ENCODE assay signal across 18 cellular contexts in genomic region chr1:109265016-109265415, GRCh38. TPM values are rescaled to one million over a fixed set of nuclear protein-coding genes. Genes with fewer than 3 reads are reported as not detected.
A peak's percentile ranks its signal among the peaks of the same experiment; 100 is the strongest.
DNase-seq lines count a peak whose midpoint lies in the region; ATAC-seq and TF ChIP-seq lines count a peak whose summit lies in the region.
"Had no signal": no experiment of that assay in that cellular context is flagged by ENCODE, and none has a peak within 500 bp of the region (broad histone marks: within the 10 kb centered on the region; RNA-seq: fewer than 3 reads in every experiment).

No MANE protein-coding gene starts in this region.

- peaks cover 3% of the 10 kb centered on the region for H3K4me1 ChIP-seq in smooth muscle cell (ENCODE audit: low read depth)
- H3K4me1 ChIP-seq in aorta (ENCODE audit: control insufficient read depth in 1 of 2, insufficient read depth in 2 of 2, low read length in 2 of 2): no peaks in the 10 kb centered on the region

- intact Hi-C loops in aorta (cut with DNase I): no loop called here

- no peaks in the 10 kb centered on the region for H3F3A ChIP-seq in smooth muscle cell (ENCODE audit: low read depth)

- DNase-seq in GM06990 (ENCODE audit: extremely low read depth, insufficient read length): peak; percentile 13
- DNase-seq in substantia nigra (lab: John Stamatoyannopoulos, UW): no peak
- no peak for DNase-seq in smooth muscle cell (lab: John Stamatoyannopoulos, UW; ENCODE audit: unreplicated experiment)
- DNase-seq in aorta: no peak
- DNase-seq: ACHN; Calu3; CD4-positive, CD25-positive, alpha-beta regulatory T cell; DMS79 treated with DMSO at 0.1 percent for 48 hours; EL; HCEC 1CT; HFFc6 had no signal

- H3K4me2 ChIP-seq in smooth muscle cell: no peak overlapping the region
- H3K4me2 ChIP-seq: BLaER1 treated with 17β-estradiol and CSF1 and Interleukin-3, amounts not matched to agents 10 nM and 100 nM had no signal

- H3K27ac ChIP-seq in angular gyrus (ENCODE audit: low read depth, low read length) (peak overlapping the region; percentile 95), layer of hippocampus (ENCODE audit: low read depth, low read length) (peak overlapping the region; percentile 96), substantia nigra (ENCODE audit: low read depth, low read length, poor library complexity, severe bottlenecking) (peak overlapping the region; percentile 98), smooth muscle cell (ENCODE audit: low read depth) (no peak overlapping the region), aorta (ENCODE audit: low read depth in 1 of 2, low read length in 2 of 2) (no peak overlapping the region)
- H3K27ac ChIP-seq: BLaER1 treated with 17β-estradiol and CSF1 and Interleukin-3, amounts not matched to agents 10 nM and 100 nM had no signal

- TF ChIP-seq CTCF in GM06990 (IDR thresholded peaks at IDR 0.05; ENCODE audit: insufficient read depth, low read length, poor library complexity, severe bottlenecking): no peak
- TF ChIP-seq CTCF in smooth muscle cell (IDR thresholded peaks at IDR 0.05; ENCODE audit: borderline replicate concordance, insufficient read depth, poor library complexity, severe bottlenecking): no peak

- H4K20me1 ChIP-seq in smooth muscle cell (ENCODE audit: low read depth): no peaks in the 10 kb centered on the region

- H3K9ac ChIP-seq in smooth muscle cell (ENCODE audit: low read depth): no peak overlapping the region
- H3K9ac ChIP-seq: BLaER1 treated with 17β-estradiol and CSF1 and Interleukin-3, amounts not matched to agents 10 nM and 100 nM had no signal

- no peaks in the 10 kb centered on the region for H3K36me3 ChIP-seq in GM06990 (ENCODE audit: control insufficient read depth, insufficient read depth, low read length)
- H3K36me3 ChIP-seq in smooth muscle cell (ENCODE audit: low read depth): no peaks in the 10 kb centered on the region
- no peaks in the 10 kb centered on the region for H3K36me3 ChIP-seq in aorta (ENCODE audit: control insufficient read depth in 1 of 2, insufficient read depth in 2 of 2, low read length in 1 of 2)

- H3K9me3 ChIP-seq in smooth muscle cell (replicated peaks; ENCODE audit: low read depth) (no peaks in the 10 kb centered on the region), aorta (ENCODE audit: control insufficient read depth, low read length) (no peaks in the 10 kb centered on the region)
- H3K9me3 ChIP-seq: BLaER1 treated with 17β-estradiol and CSF1 and Interleukin-3, amounts not matched to agents 10 nM and 100 nM had no signal

- 91% methylated on average over 4 of the region's 4 CpGs for WGBS in smooth muscle cell (ENCODE audit: low lambda C conversion rate)
- WGBS in aorta, 2 donors: 93 to 96% methylated on average over 4 of the region's 4 CpGs

- H2AFZ ChIP-seq in smooth muscle cell (ENCODE audit: low read depth): no peak overlapping the region

- no peaks in the 10 kb centered on the region for H3K27me3 ChIP-seq in GM06990 (replicated peaks; ENCODE audit: control insufficient read depth, insufficient read depth, low read length)
- no peaks in the 10 kb centered on the region for H3K27me3 ChIP-seq in layer of hippocampus (ENCODE audit: control insufficient read depth, insufficient read depth, low read length)
- no peaks in the 10 kb centered on the region for H3K27me3 ChIP-seq in smooth muscle cell (ENCODE audit: low read depth)
- H3K27me3 ChIP-seq in aorta (ENCODE audit: control insufficient read depth in 1 of 2, insufficient read depth in 2 of 2, low read length in 1 of 2): no peaks in the 10 kb centered on the region
- H3K27me3 ChIP-seq: BLaER1 treated with 17β-estradiol and CSF1 and Interleukin-3, amounts not matched to agents 10 nM and 100 nM had no signal

- H3K4me3 ChIP-seq in GM06990 (replicated peaks; ENCODE audit: low read depth, low read length) (no peak overlapping the region), smooth muscle cell (no peak overlapping the region), aorta (ENCODE audit: low read length in 2 of 2) (no peak overlapping the region)
- H3K4me3 ChIP-seq: BLaER1 treated with 17β-estradiol and CSF1 and Interleukin-3, amounts not matched to agents 10 nM and 100 nM had no signal

- H3K79me2 ChIP-seq in smooth muscle cell (ENCODE audit: low read depth): no peaks in the 10 kb centered on the region

- ATAC-seq in GM18870 (IDR thresholded peaks at IDR 0.05; ENCODE audit: unreplicated experiment): no peak
- no peak for ATAC-seq in aorta (ENCODE audit: low FRiP score)
- ATAC-seq: HepG2 had no signal

RNA-seq across cellular contexts. Expression of gene CELSR2, which starts 15.7 kb away (rescaled TPM):
- total RNA-seq in smooth muscle cell (2.9 and 3.6 TPM in 2 replicates), aorta (1 to 10 TPM; 1.6 to 4.2 TPM)
- polyA plus RNA-seq in smooth muscle cell (1.8 and 5.1 TPM in 2 replicates), aorta (1 to 10 TPM in 1 of 2 donors, under 1 TPM in 1; 0.38 to 2.1 TPM)

RNA-seq across cellular contexts. Expression of gene PSRC1, which starts 17.9 kb away (rescaled TPM):
- total RNA-seq in smooth muscle cell (5.5 and 5.7 TPM in 2 replicates), aorta (1 to 10 TPM; 2.2 to 4.2 TPM)
- polyA plus RNA-seq in smooth muscle cell (9.0 and 10.8 TPM in 2 replicates), aorta (1 to 10 TPM; 1.3 to 7.8 TPM)

RNA-seq across cellular contexts. Expression of gene MYBPHL, which starts 41.8 kb away (rescaled TPM):
- total RNA-seq in smooth muscle cell (not detected in 2 replicates), aorta (not detected)
- polyA plus RNA-seq in smooth muscle cell (not detected in 2 replicates), aorta (not detected)
- total RNA-seq: A172; Calu3; CD4-positive, CD25-positive, alpha-beta regulatory T cell; H4; HFFc6 had no signal
- polyA plus RNA-seq: CD4-positive, CD25-positive, alpha-beta regulatory T cell had no signal

RNA-seq across cellular contexts. Expression of gene SARS1, which starts 51.3 kb away (rescaled TPM):
- total RNA-seq in smooth muscle cell (157 and 164 TPM in 2 replicates), aorta (100 to 1,000 TPM; 116 to 117 TPM)
- polyA plus RNA-seq in smooth muscle cell (165 and 176 TPM in 2 replicates), aorta (100 to 1,000 TPM; 109 to 159 TPM)

Comparison
In these comparisons a context has a peak if more than half of its experiments do, and no peak if none do; other contexts are left out.
1. H3K27ac ChIP-seq: peak in angular gyrus (single experiment), layer of hippocampus (single experiment) and substantia nigra (single experiment); none in smooth muscle cell (single experiment) and aorta (0 of 2).